Comparison of ENCODE assay signal across 19 cellular contexts in the genomic region with DNA sequence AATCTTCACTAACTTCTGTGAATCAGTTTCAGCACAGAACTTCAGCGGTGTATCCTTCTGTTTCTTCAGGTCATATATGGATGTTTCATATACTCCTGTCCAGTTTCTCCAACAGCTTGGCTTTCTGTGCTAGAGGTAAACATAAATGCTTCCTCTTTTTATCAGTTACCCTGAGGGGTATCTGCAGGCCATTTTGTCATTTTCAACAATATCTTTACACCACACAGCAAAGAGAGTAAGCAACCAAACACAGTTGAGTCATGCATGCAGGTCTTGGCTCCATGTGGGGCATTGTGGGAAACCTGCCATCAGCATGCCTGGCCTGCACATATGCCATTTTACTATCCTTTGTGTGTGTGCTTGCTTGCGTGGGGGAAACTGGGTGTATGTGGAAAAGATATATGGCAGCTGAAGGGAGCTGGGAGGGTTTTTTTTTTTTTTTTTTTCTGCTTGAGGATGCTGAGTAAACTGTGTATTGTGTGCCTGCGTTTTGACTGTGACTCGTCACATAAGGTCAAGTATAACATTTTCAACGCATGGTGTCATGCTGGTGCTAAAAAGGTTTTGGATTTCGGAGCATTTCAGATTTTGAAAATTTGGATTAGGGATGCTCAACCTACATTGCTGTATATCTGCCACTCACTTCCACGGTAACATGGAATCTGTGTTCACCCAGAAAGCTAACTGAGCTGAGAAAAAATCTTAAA.
"Had no signal": no experiment of that assay in that cellular context is flagged by ENCODE, and none has a peak within 500 bp of the region (broad histone marks: within the 10 kb centered on the region; RNA-seq: fewer than 3 reads in every experiment).

No MANE protein-coding gene starts in this region.

- H3K4me1 ChIP-seq: adrenal gland, breast epithelium, esophagus squamous epithelium, lower lobe of right lung, pancreas, testis, upper lobe of left lung had no signal

- H3K36me3 Mint-ChIP-seq: natural killer cell treated with Interleukin-12 subunit alpha and Interleukin-12 subunit beta and Interleukin-15 and Interleukin-18, amount 100 ng/mL, for 72 hours; stimulated activated memory B cell treated with anti-CD40 and anti-IgM and Interleukin-4, amounts not matched to agents 10 μg/mL and 1 μg/mL and 100 μg/mL, for 72 hours had no signal

- H3K4me3 Mint-ChIP-seq: dendritic cell treated with granulocyte-macrophage colony-stimulating factor and Interleukin-4, amounts not matched to agents 40 ng/mL and 50 ng/mL, for 4 days; natural killer cell treated with Interleukin-12 subunit alpha and Interleukin-12 subunit beta and Interleukin-15 and Interleukin-18, amount 100 ng/mL, for 72 hours; stimulated activated memory B cell treated with anti-CD40 and anti-IgM and Interleukin-4, amounts not matched to agents 10 μg/mL and 1 μg/mL and 100 μg/mL, for 72 hours had no signal

- H3K36me3 ChIP-seq: adrenal gland, breast epithelium, esophagus squamous epithelium, lower lobe of right lung, pancreas, upper lobe of left lung had no signal

- H3K4me3 ChIP-seq: adrenal gland, breast epithelium, esophagus squamous epithelium, lower lobe of right lung, pancreas, testis, upper lobe of left lung had no signal

- H3K4me1 Mint-ChIP-seq: stimulated activated memory B cell treated with anti-CD40 and anti-IgM and Interleukin-4, amounts not matched to agents 10 μg/mL and 1 μg/mL and 100 μg/mL, for 72 hours had no signal

- H3K27ac ChIP-seq: adrenal gland, breast epithelium, esophagus squamous epithelium, lower lobe of right lung, neutrophil, pancreas, testis, upper lobe of left lung had no signal

- DNase-seq: activated gamma-delta T cell treated with Interleukin-2 at 50 U/mL for 16 hours; adrenal gland; effector memory CD4-positive, alpha-beta T cell; esophagus squamous epithelium; hippocampal formation; left cardiac atrium; lower lobe of right lung; pancreas; stimulated activated CD4-positive, alpha-beta T cell treated with anti-CD3 and anti-CD28 coated beads, Interleukin-4, amount 100 ng/mL, for 4 hours; testis; upper lobe of left lung had no signal

- H3K9me3 ChIP-seq: adrenal gland, breast epithelium, esophagus squamous epithelium, lower lobe of right lung, neutrophil, pancreas, testis, upper lobe of left lung had no signal

- H3K27me3 Mint-ChIP-seq: dendritic cell treated with granulocyte-macrophage colony-stimulating factor and Interleukin-4, amounts not matched to agents 40 ng/mL and 50 ng/mL, for 4 days had no signal

- H3K27ac Mint-ChIP-seq: activated naive CD4-positive, alpha-beta T cell treated with anti-CD3 and anti-CD28 coated beads, Interleukin-2, amount 50 U/mL, for 72 hours; dendritic cell treated with granulocyte-macrophage colony-stimulating factor and Interleukin-4, amounts not matched to agents 40 ng/mL and 50 ng/mL, for 4 days; natural killer cell treated with Interleukin-12 subunit alpha and Interleukin-12 subunit beta and Interleukin-15 and Interleukin-18, amount 100 ng/mL, for 72 hours; stimulated activated memory B cell treated with anti-CD40 and anti-IgM and Interleukin-4, amounts not matched to agents 10 μg/mL and 1 μg/mL and 100 μg/mL, for 72 hours had no signal

- ATAC-seq: activated CD4-positive, CD25-positive, alpha-beta regulatory T cell treated with anti-CD3 and anti-CD28 coated beads, Interleukin-2, amount 50 U/mL, for 24 hours; activated naive CD4-positive, alpha-beta T cell treated with anti-CD3 and anti-CD28 coated beads, Interleukin-2, amount 50 U/mL, for 72 hours; lower lobe of right lung; natural killer cell treated with Interleukin-12 subunit alpha and Interleukin-12 subunit beta and Interleukin-15 and Interleukin-18, amount 100 ng/mL, for 72 hours; pancreas; sciatic nerve; stimulated activated memory B cell treated with anti-CD40 and anti-IgM and Interleukin-4, amounts not matched to agents 10 μg/mL and 1 μg/mL and 100 μg/mL, for 72 hours had no signal

- H3K27me3 ChIP-seq: adrenal gland, breast epithelium, esophagus squamous epithelium, neutrophil, pancreas, testis, upper lobe of left lung had no signal
